Comparison of ENCODE assay signal across 23 cellular contexts in the genomic region with DNA sequence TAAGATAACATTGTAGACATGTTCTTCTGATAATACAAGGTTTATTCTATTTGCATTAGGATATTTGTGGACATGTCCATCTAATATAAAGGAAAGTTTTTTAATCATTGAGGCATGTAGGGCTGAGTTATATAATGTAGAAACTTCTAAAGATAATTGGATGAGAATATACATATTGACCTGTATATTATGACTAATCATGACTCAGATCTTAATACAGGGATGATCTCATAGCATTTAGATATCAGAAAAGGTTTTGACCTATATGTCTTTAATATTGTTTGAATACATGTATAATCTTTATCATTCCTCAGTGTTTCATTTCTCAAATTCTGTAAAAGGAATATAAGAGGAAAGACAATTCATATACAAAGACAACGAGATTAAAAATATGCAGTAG. TPM values are rescaled to one million over a fixed set of nuclear protein-coding genes. Genes with fewer than 3 reads are reported as not detected.
DNase-seq lines count a peak whose midpoint lies in the region; ATAC-seq, FAIRE-seq and TF ChIP-seq lines count a peak whose summit lies in the region.
"Had no signal": no experiment of that assay in that cellular context is flagged by ENCODE, and none has a peak within 500 bp of the region (broad histone marks: within the 10 kb centered on the region; RNA-seq: fewer than 3 reads in every experiment).

No MANE protein-coding gene starts in this region.

- BruUV-seq in mammary epithelial cell (replicated peaks; lab: Mats Ljungman, UMichigan) (no TSS peak), MCF 10A (replicated peaks; lab: Mats Ljungman, UMichigan) (no TSS peak)

- H3K9me3 ChIP-seq in mammary epithelial cell (replicated peaks; ENCODE audit: insufficient read depth, low read length) (no peaks in the 10 kb centered on the region), subcutaneous abdominal adipose tissue (ENCODE audit: control insufficient read depth in 5 of 5, low read length in 5 of 5) (peaks cover 0 to 3% (median 0%) of the 10 kb centered on the region in 5 donors)
- H3K9me3 ChIP-seq: HAP-1 had no signal

- FAIRE-seq in RCC 7860 (lab: Jason Lieb, UNC) = peak; percentile 47
- FAIRE-seq: K562 had no signal

- H3K9me3 Mint-ChIP-seq in MCF 10A (ENCODE audit: unreplicated experiment) = no peaks in the 10 kb centered on the region
- H3K9me3 Mint-ChIP-seq in naive thymus-derived CD8-positive, alpha-beta T cell = no peaks in the 10 kb centered on the region

- no peaks in the 10 kb centered on the region for H3K4me1 ChIP-seq in mammary epithelial cell (ENCODE audit: insufficient read depth, low read length)
- H3K4me1 ChIP-seq in subcutaneous abdominal adipose tissue (ENCODE audit: control insufficient read depth in 5 of 5, insufficient read depth in 5 of 5, low read length in 5 of 5) = peaks cover 0 to 16% (median 14%) of the 10 kb centered on the region in 5 donors
- H3K4me1 ChIP-seq: HAP-1 had no signal

- DNase-seq in mammary epithelial cell (peak; percentile 20), MCF 10A (ENCODE audit: unreplicated experiment) (no peak), RCC 7860 (ENCODE audit: low spot score) (no peak), epithelial cell of esophagus (ENCODE audit: low read depth) (peak; percentile 39), kidney glomerular epithelial cell (lab: John Stamatoyannopoulos, UW) (no peak)
- DNase-seq in naive thymus-derived CD8-positive, alpha-beta T cell = no peak
- DNase-seq: Calu3; CD8-positive, alpha-beta memory T cell; EL; NCI-H1092; NCI-H1436; NCI-H187 treated with DMSO at 0.1 percent for 48 hours; NCI-H226; NCI-H524; NCI-H774; NK-92 treated with Interleukin-12 subunit alpha and Interleukin-12 subunit beta, amount 100 ng/mL, for 24 hours; SHP77 had no signal

- no peaks in the 10 kb centered on the region for H4K20me1 ChIP-seq in mammary epithelial cell (ENCODE audit: insufficient read depth, low read length)

- WGBS in mammary epithelial cell (ENCODE audit: low coverage, missing lambda C conversion rate) = 92% methylated on average over 1 of the region's 1 CpG

- dilution Hi-C loops in mammary epithelial cell (cut with HindIII; ENCODE audit: low sequenced_read_pairs) = no loop called here

- H3K36me3 Mint-ChIP-seq in MCF 10A (ENCODE audit: insufficient read depth, unreplicated experiment) = no peaks in the 10 kb centered on the region
- no peaks in the 10 kb centered on the region for H3K36me3 Mint-ChIP-seq in naive thymus-derived CD8-positive, alpha-beta T cell
- H3K36me3 Mint-ChIP-seq: CD8-positive, alpha-beta memory T cell had no signal

- H2AFZ ChIP-seq in mammary epithelial cell (ENCODE audit: low read depth, low read length) = no peak overlapping the region

- H3K79me2 ChIP-seq in mammary epithelial cell (ENCODE audit: insufficient read depth, low read length) = no peaks in the 10 kb centered on the region

- H3K4me3 ChIP-seq in mammary epithelial cell (replicated peaks in 1 of 3; ENCODE audit: insufficient read depth in 1 of 3, low read depth in 2 of 3, low read length in 3 of 3) (no peak overlapping the region), epithelial cell of esophagus (ENCODE audit: low read length) (no peak overlapping the region), subcutaneous abdominal adipose tissue (ENCODE audit: low read depth in 1 of 5, low read length in 5 of 5) (no peak overlapping the region)
- H3K4me3 ChIP-seq: HAP-1, K562 had no signal

- no peak overlapping the region for H3K4me2 ChIP-seq in mammary epithelial cell (ENCODE audit: insufficient read depth, low read depth, low read length)

- TF ChIP-seq CTCF in mammary epithelial cell (conservative IDR thresholded peaks at IDR 0.05 in 1 of 2, IDR thresholded peaks at IDR 0.05 in 1 of 2; ENCODE audit: extremely low read depth in 1 of 2, insufficient read depth in 1 of 2, low read depth in 1 of 2, low read length in 2 of 2) (no peak), MCF 10A (IDR thresholded peaks at IDR 0.05; ENCODE audit: unreplicated experiment) (no peak), epithelial cell of esophagus (IDR thresholded peaks at IDR 0.05; ENCODE audit: insufficient read depth, low read depth, low read length, missing control alignments) (no peak)

- H3K27ac ChIP-seq in mammary epithelial cell (ENCODE audit: insufficient read depth, low read depth, low read length) (no peak overlapping the region), subcutaneous abdominal adipose tissue (ENCODE audit: low read depth, low read length) (peak overlapping the region; percentile 37)
- H3K27ac ChIP-seq: C4-2B had no signal

- no peak overlapping the region for H3K27ac Mint-ChIP-seq in MCF 10A (ENCODE audit: low read depth, unreplicated experiment)
- no peak overlapping the region for H3K27ac Mint-ChIP-seq in naive thymus-derived CD8-positive, alpha-beta T cell
- H3K27ac Mint-ChIP-seq: CD8-positive, alpha-beta memory T cell had no signal

- in situ Hi-C loops in mammary epithelial cell (cut with MboI; ENCODE audit: low sequenced_read_pairs in 2 of 2) = no loop called here

- H3K4me1 Mint-ChIP-seq in MCF 10A (ENCODE audit: insufficient read depth, unreplicated experiment) = no peaks in the 10 kb centered on the region
- H3K4me1 Mint-ChIP-seq in naive thymus-derived CD8-positive, alpha-beta T cell = peaks cover 0 to 8% (median 0%) of the 10 kb centered on the region in 4 donors
- H3K4me1 Mint-ChIP-seq: CD8-positive, alpha-beta memory T cell had no signal

- ATAC-seq in naive thymus-derived CD8-positive, alpha-beta T cell = no peak
- no peak for ATAC-seq in HG02588 (IDR thresholded peaks at IDR 0.05; ENCODE audit: unreplicated experiment)
- ATAC-seq: K562, Panc1 had no signal

- intact Hi-C loops in mammary epithelial cell (cut with micrococcal nuclease) (no loop called here), MCF 10A (cut with micrococcal nuclease) (no loop called here)

- CTCF ChIA-PET in mammary epithelial cell (lab: Charles Lee; ENCODE audit: low non-redundant PET) = no interaction called here
- CTCF ChIA-PET in MCF 10A (lab: Yijun Ruan, JAX) = interaction anchor here (0.7 to 4.9 kb wide), 2 partner anchors 249 to 544 kb away, joined by 4 to 95 read pairs; no protein-coding TSS in a partner anchor

- H3K9ac ChIP-seq in mammary epithelial cell (ENCODE audit: insufficient read depth, low read length) (no peak overlapping the region), subcutaneous abdominal adipose tissue (ENCODE audit: low read length in 5 of 5) (no peak overlapping the region)

- no peaks in the 10 kb centered on the region for H3K36me3 ChIP-seq in mammary epithelial cell (ENCODE audit: insufficient read depth, low read length)
- H3K36me3 ChIP-seq in subcutaneous abdominal adipose tissue (ENCODE audit: control insufficient read depth in 5 of 5, insufficient read depth in 5 of 5, low read length in 5 of 5) = peaks cover 45 to 59% (median 55%) of the 10 kb centered on the region in 5 donors
- H3K36me3 ChIP-seq: HAP-1 had no signal

- H3K27me3 ChIP-seq in mammary epithelial cell (ENCODE audit: insufficient read depth, low read length) (no peaks in the 10 kb centered on the region), subcutaneous abdominal adipose tissue (ENCODE audit: control insufficient read depth in 5 of 5, insufficient read depth in 4 of 5, low read length in 5 of 5) (no peaks in the 10 kb centered on the region)

- POLR2A ChIA-PET in MCF 10A (lab: Yijun Ruan, JAX) = interaction anchor here (1.2 kb wide), 1 partner anchor 11 kb away, joined by 3 read pairs; no protein-coding TSS in a partner anchor
- POLR2A ChIA-PET in naive thymus-derived CD8-positive, alpha-beta T cell (lab: Charles Lee) = no interaction called here

- no peaks in the 10 kb centered on the region for H3K27me3 Mint-ChIP-seq in MCF 10A (ENCODE audit: insufficient read depth, unreplicated experiment)
- peaks cover 0 to 7% (median 2%) of the 10 kb centered on the region in 5 donors for H3K27me3 Mint-ChIP-seq in naive thymus-derived CD8-positive, alpha-beta T cell
- H3K27me3 Mint-ChIP-seq: CD8-positive, alpha-beta memory T cell had no signal

- no peak overlapping the region for H3K4me3 Mint-ChIP-seq in MCF 10A (ENCODE audit: unreplicated experiment)
- no peak overlapping the region for H3K4me3 Mint-ChIP-seq in naive thymus-derived CD8-positive, alpha-beta T cell
- H3K4me3 Mint-ChIP-seq: CD8-positive, alpha-beta memory T cell had no signal

RNA-seq across cellular contexts. Expression of a gene that starts 39.2 kb away (rescaled TPM):
- under 1 TPM in 1 of 2 donors, not detected in 1; 0.50 TPM for total RNA-seq in mammary epithelial cell
- polyA plus RNA-seq in mammary epithelial cell = 0.10 TPM
- 0.10 TPM for polyA minus RNA-seq in mammary epithelial cell
- total RNA-seq in MCF 10A (2022) = 0.12 and 0.27 TPM in 2 replicates
- total RNA-seq in naive thymus-derived CD8-positive, alpha-beta T cell = 1 to 10 TPM; 2.8 to 4.0 TPM
- polyA plus RNA-seq in naive thymus-derived CD8-positive, alpha-beta T cell = under 1 TPM in 2 of 3 donors, not detected in 1; 0.49 to 0.73 TPM
- total RNA-seq: Calu3 had no signal
- polyA plus RNA-seq: CD8-positive, alpha-beta memory T cell had no signal

Comparison
In these comparisons a context has a peak if more than half of its experiments do, and no peak if none do; other contexts are left out.
1. DNase-seq: peak in mammary epithelial cell (single experiment) and epithelial cell of esophagus (single experiment); none in MCF 10A (single experiment), RCC 7860 (single experiment), kidney glomerular epithelial cell (single experiment) and naive thymus-derived CD8-positive, alpha-beta T cell (0 of 10).